1 cellular context compared by ENCODE assay signal in the genomic region with DNA sequence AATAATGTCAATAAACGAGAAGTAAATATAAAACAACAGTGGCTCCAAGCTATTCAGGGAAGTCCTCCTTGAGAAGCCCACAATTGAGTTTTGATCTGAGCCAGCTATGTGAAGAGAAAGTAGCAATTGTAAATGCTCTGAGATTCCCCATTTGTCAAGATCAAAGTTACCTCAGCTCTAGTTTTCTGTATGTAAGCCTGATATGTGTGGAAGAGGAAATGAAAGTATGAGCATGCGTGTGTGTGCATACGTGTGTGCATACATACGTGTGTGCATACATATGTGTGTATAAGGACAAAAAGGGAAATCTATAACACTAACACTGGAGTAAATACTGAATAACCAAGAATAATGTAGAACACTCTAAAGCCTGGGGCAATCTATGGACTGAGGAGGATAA.
TF ChIP-seq lines count a peak whose summit lies in the region.

No MANE protein-coding gene starts in this region.

TF ChIP-seq in GM12878, 131 proteins besides CTCF, POLR2A, EP300 and RAD21 (continued from another document and continues in another):
- TF ChIP-seq, protein P1, sequence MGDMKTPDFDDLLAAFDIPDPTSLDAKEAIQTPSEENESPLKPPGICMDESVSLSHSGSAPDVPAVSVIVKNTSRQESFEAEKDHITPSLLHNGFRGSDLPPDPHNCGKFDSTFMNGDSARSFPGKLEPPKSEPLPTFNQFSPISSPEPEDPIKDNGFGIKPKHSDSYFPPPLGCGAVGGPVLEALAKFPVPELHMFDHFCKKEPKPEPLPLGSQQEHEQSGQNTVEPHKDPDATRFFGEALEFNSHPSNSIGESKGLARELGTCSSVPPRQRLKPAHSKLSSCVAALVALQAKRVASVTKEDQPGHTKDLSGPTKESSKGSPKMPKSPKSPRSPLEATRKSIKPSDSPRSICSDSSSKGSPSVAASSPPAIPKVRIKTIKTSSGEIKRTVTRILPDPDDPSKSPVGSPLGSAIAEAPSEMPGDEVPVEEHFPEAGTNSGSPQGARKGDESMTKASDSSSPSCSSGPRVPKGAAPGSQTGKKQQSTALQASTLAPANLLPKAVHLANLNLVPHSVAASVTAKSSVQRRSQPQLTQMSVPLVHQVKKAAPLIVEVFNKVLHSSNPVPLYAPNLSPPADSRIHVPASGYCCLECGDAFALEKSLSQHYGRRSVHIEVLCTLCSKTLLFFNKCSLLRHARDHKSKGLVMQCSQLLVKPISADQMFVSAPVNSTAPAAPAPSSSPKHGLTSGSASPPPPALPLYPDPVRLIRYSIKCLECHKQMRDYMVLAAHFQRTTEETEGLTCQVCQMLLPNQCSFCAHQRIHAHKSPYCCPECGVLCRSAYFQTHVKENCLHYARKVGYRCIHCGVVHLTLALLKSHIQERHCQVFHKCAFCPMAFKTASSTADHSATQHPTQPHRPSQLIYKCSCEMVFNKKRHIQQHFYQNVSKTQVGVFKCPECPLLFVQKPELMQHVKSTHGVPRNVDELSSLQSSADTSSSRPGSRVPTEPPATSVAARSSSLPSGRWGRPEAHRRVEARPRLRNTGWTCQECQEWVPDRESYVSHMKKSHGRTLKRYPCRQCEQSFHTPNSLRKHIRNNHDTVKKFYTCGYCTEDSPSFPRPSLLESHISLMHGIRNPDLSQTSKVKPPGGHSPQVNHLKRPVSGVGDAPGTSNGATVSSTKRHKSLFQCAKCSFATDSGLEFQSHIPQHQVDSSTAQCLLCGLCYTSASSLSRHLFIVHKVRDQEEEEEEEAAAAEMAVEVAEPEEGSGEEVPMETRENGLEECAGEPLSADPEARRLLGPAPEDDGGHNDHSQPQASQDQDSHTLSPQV (IDR thresholded peaks at IDR 0.05): no peak
- TF ChIP-seq EGR1 (IDR thresholded peaks at IDR 0.05; ENCODE audit: borderline replicate concordance in 1 of 2, low read depth in 2 of 2, low read length in 2 of 2) (no peak), MTA2 (IDR thresholded peaks at IDR 0.05; ENCODE audit: low read depth) (peak; percentile 75), ZSCAN29 (IDR thresholded peaks at IDR 0.05) (no peak), STAT3 (IDR thresholded peaks at IDR 0.05; ENCODE audit: low read depth, low read length) (no peak), NR2C2 (IDR thresholded peaks at IDR 0.05; ENCODE audit: borderline replicate concordance, control insufficient read depth, insufficient read length, low read depth) (no peak), GABPA (IDR thresholded peaks at IDR 0.05; ENCODE audit: low read depth) (no peak), RCOR1 (conservative IDR thresholded peaks at IDR 0.05; ENCODE audit: low read depth, low read length) (no peak), ASH2L (IDR thresholded peaks at IDR 0.05; ENCODE audit: borderline replicate concordance, low read depth) (no peak), MLLT1 (IDR thresholded peaks at IDR 0.05) (peak; percentile 68), DPF2 (IDR thresholded peaks at IDR 0.05) (0 out of 2 replicates have a peak, but pooled peaks have one; percentile 42), RB1 (IDR thresholded peaks at IDR 0.05; ENCODE audit: borderline replicate concordance) (no peak), POLR2AphosphoS2 (IDR thresholded peaks at IDR 0.05; ENCODE audit: low read depth, low read length) (no peak), TCF3 (IDR thresholded peaks at IDR 0.05; ENCODE audit: borderline replicate concordance, insufficient read depth, low read depth, low read length) (no peak), YY1 (IDR thresholded peaks at IDR 0.05; ENCODE audit: low read depth, low read length) (no peak), RUNX3 (IDR thresholded peaks at IDR 0.05; ENCODE audit: low read length) (peak; percentile 75), RAD51 (IDR thresholded peaks at IDR 0.05) (no peak), BCLAF1 (IDR thresholded peaks at IDR 0.05) (no peak), ZBTB4 (CRISPR knock-in tag; IDR thresholded peaks at IDR 0.05) (no peak), SIN3A (IDR thresholded peaks at IDR 0.05; ENCODE audit: low read depth, low read length) (no peak), MEF2A (IDR thresholded peaks at IDR 0.05; ENCODE audit: insufficient read depth, low read depth, low read length) (0 out of 2 replicates have a peak, but pooled peaks have one; percentile 35)
- TF ChIP-seq, protein P2, sequence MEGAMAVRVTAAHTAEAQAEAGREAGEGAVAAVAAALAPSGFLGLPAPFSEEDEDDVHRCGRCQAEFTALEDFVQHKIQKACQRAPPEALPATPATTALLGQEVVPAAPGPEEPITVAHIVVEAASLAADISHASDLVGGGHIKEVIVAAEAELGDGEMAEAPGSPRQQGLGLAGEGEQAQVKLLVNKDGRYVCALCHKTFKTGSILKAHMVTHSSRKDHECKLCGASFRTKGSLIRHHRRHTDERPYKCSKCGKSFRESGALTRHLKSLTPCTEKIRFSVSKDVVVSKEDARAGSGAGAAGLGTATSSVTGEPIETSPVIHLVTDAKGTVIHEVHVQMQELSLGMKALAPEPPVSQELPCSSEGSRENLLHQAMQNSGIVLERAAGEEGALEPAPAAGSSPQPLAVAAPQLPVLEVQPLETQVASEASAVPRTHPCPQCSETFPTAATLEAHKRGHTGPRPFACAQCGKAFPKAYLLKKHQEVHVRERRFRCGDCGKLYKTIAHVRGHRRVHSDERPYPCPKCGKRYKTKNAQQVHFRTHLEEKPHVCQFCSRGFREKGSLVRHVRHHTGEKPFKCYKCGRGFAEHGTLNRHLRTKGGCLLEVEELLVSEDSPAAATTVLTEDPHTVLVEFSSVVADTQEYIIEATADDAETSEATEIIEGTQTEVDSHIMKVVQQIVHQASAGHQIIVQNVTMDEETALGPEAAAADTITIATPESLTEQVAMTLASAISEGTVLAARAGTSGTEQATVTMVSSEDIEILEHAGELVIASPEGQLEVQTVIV (IDR thresholded peaks at IDR 0.05; ENCODE audit: borderline replicate concordance, partially characterized antibody): no peak
- TF ChIP-seq, protein P3, sequence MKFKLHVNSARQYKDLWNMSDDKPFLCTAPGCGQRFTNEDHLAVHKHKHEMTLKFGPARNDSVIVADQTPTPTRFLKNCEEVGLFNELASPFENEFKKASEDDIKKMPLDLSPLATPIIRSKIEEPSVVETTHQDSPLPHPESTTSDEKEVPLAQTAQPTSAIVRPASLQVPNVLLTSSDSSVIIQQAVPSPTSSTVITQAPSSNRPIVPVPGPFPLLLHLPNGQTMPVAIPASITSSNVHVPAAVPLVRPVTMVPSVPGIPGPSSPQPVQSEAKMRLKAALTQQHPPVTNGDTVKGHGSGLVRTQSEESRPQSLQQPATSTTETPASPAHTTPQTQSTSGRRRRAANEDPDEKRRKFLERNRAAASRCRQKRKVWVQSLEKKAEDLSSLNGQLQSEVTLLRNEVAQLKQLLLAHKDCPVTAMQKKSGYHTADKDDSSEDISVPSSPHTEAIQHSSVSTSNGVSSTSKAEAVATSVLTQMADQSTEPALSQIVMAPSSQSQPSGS (IDR thresholded peaks at IDR 0.05; ENCODE audit: low read length): peak; percentile 63; the same call in 1 of the 2 replicates
- TF ChIP-seq, protein P4, sequence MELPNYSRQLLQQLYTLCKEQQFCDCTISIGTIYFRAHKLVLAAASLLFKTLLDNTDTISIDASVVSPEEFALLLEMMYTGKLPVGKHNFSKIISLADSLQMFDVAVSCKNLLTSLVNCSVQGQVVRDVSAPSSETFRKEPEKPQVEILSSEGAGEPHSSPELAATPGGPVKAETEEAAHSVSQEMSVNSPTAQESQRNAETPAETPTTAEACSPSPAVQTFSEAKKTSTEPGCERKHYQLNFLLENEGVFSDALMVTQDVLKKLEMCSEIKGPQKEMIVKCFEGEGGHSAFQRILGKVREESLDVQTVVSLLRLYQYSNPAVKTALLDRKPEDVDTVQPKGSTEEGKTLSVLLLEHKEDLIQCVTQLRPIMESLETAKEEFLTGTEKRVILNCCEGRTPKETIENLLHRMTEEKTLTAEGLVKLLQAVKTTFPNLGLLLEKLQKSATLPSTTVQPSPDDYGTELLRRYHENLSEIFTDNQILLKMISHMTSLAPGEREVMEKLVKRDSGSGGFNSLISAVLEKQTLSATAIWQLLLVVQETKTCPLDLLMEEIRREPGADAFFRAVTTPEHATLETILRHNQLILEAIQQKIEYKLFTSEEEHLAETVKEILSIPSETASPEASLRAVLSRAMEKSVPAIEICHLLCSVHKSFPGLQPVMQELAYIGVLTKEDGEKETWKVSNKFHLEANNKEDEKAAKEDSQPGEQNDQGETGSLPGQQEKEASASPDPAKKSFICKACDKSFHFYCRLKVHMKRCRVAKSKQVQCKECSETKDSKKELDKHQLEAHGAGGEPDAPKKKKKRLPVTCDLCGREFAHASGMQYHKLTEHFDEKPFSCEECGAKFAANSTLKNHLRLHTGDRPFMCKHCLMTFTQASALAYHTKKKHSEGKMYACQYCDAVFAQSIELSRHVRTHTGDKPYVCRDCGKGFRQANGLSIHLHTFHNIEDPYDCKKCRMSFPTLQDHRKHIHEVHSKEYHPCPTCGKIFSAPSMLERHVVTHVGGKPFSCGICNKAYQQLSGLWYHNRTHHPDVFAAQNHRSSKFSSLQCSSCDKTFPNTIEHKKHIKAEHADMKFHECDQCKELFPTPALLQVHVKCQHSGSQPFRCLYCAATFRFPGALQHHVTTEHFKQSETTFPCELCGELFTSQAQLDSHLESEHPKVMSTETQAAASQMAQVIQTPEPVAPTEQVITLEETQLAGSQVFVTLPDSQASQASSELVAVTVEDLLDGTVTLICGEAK (IDR thresholded peaks at IDR 0.05; ENCODE audit: borderline replicate concordance): no peak
- TF ChIP-seq, protein P5, sequence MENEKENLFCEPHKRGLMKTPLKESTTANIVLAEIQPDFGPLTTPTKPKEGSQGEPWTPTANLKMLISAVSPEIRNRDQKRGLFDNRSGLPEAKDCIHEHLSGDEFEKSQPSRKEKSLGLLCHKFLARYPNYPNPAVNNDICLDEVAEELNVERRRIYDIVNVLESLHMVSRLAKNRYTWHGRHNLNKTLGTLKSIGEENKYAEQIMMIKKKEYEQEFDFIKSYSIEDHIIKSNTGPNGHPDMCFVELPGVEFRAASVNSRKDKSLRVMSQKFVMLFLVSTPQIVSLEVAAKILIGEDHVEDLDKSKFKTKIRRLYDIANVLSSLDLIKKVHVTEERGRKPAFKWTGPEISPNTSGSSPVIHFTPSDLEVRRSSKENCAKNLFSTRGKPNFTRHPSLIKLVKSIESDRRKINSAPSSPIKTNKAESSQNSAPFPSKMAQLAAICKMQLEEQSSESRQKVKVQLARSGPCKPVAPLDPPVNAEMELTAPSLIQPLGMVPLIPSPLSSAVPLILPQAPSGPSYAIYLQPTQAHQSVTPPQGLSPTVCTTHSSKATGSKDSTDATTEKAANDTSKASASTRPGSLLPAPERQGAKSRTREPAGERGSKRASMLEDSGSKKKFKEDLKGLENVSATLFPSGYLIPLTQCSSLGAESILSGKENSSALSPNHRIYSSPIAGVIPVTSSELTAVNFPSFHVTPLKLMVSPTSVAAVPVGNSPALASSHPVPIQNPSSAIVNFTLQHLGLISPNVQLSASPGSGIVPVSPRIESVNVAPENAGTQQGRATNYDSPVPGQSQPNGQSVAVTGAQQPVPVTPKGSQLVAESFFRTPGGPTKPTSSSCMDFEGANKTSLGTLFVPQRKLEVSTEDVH (IDR thresholded peaks at IDR 0.05; ENCODE audit: low read depth, partially characterized antibody): no peak
- TF ChIP-seq, protein P6, sequence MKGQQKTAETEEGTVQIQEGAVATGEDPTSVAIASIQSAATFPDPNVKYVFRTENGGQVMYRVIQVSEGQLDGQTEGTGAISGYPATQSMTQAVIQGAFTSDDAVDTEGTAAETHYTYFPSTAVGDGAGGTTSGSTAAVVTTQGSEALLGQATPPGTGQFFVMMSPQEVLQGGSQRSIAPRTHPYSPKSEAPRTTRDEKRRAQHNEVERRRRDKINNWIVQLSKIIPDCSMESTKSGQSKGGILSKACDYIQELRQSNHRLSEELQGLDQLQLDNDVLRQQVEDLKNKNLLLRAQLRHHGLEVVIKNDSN (IDR thresholded peaks at IDR 0.05; ENCODE audit: borderline replicate concordance, extremely low read length, insufficient read depth, low read depth, low read length): no peak
